Comparison of ENCODE assay signal across 18 cellular contexts in genomic region chr5:167934561-167934971, GRCh38.
DNase-seq lines count a peak whose midpoint lies in the region; ATAC-seq, FAIRE-seq and TF ChIP-seq lines count a peak whose summit lies in the region.
"Had no signal": no experiment of that assay in that cellular context is flagged by ENCODE, and none has a peak within 500 bp of the region (broad histone marks: within the 10 kb centered on the region; RNA-seq: fewer than 3 reads in every experiment).

No MANE protein-coding gene starts in this region.

- in situ Hi-C loops in GM23248 (cut with MboI), result no loop called here

- H3K27ac Mint-ChIP-seq in WTC11, result no peak overlapping the region
- H3K27ac Mint-ChIP-seq: neural progenitor cell had no signal

- 16 to 19% methylated on average over 15 of the region's 15 CpGs for WGBS in GM23248 (ENCODE audit: low coverage in 1 of 2, low lambda C conversion rate in 2 of 2, missing lambda C conversion rate in 2 of 2), 2 experiments
- whole genome bisulfite sequencing in heart right ventricle, 2 donors, result 27 to 44% methylated on average over 15 of the region's 15 CpGs

- peak; percentile 68 to 96 (median 94) for ATAC-seq in heart right ventricle
- ATAC-seq in sciatic nerve, result peak; percentile 43
- ATAC-seq in HG02870 (IDR thresholded peaks at IDR 0.05; ENCODE audit: unreplicated experiment), result no peak
- ATAC-seq in WTC11, result no peak
- ATAC-seq: gastrocnemius medialis, HepG2, left colon had no signal

- peak overlapping the region; percentile 73 for H3K4me2 ChIP-seq in GM23248 (ENCODE audit: unreplicated experiment)
- H3K4me2 ChIP-seq: BLaER1 treated with 17β-estradiol and CSF1 and Interleukin-3, amounts not matched to agents 10 nM and 100 nM; neural progenitor cell had no signal

- FAIRE-seq in bronchial epithelial cell (lab: Jason Lieb, UNC), result peak; percentile 95
- FAIRE-seq: HepG2 had no signal

- H3K4me1 ChIP-seq in GM23248 (ENCODE audit: insufficient read depth) (peaks cover 49% of the 10 kb centered on the region), heart right ventricle (peaks cover 0 to 15% (median 0%) of the 10 kb centered on the region in 9 donors), colonic mucosa (no peaks in the 10 kb centered on the region)
- H3K4me1 ChIP-seq: gastrocnemius medialis, neural progenitor cell, SJCRH30 had no signal

- H3K9me2 ChIP-seq in GM23248 (ENCODE audit: insufficient read depth), result no peaks in the 10 kb centered on the region

- H3F3A ChIP-seq in GM23248 (ENCODE audit: insufficient read depth), result peaks cover 52% of the 10 kb centered on the region

- peak overlapping the region; percentile 47 for H2AFZ ChIP-seq in GM23248
- H2AFZ ChIP-seq: neural progenitor cell had no signal

- CTCF ChIA-PET in WTC11 (lab: Charles Lee), result interaction anchor here (0.9 kb wide), 1 partner anchor 180 kb away, joined by 3 read pairs; no protein-coding TSS in a partner anchor

- no peak overlapping the region for H3K4me3 Mint-ChIP-seq in WTC11
- H3K4me3 Mint-ChIP-seq: neural progenitor cell had no signal

- H3K36me3 Mint-ChIP-seq in WTC11, result no peaks in the 10 kb centered on the region

- DNase-seq in GM23248 (peak; percentile 96), bronchial epithelial cell (ENCODE audit: low read depth) (peak; percentile 69), heart right ventricle (peak; percentile 80 to 81), sciatic nerve (ENCODE audit: low spot score) (no peak), WTC11 (ENCODE audit: low spot score) (no peak), colonic mucosa (no peak), AML-193 (lab: John Stamatoyannopoulos, UW) (no peak)
- DNase-seq: activated naive CD4-positive, alpha-beta T cell treated with Interleukin-2 at 50 U/mL for 16 hours; EL; gastrocnemius medialis; NCI-H1436; NCI-H82 had no signal

- H3K9me3 ChIP-seq in GM23248 (ENCODE audit: low read depth) (no peaks in the 10 kb centered on the region), heart right ventricle (no peaks in the 10 kb centered on the region), colonic mucosa (no peaks in the 10 kb centered on the region)
- H3K9me3 ChIP-seq: BLaER1 treated with 17β-estradiol and CSF1 and Interleukin-3, amounts not matched to agents 10 nM and 100 nM; gastrocnemius medialis; SJCRH30 had no signal

- POLR2A ChIA-PET in WTC11 (lab: Charles Lee), result no interaction called here

- H3K36me3 ChIP-seq in GM23248 (ENCODE audit: low read depth) (no peaks in the 10 kb centered on the region), bronchial epithelial cell (ENCODE audit: control insufficient read depth, insufficient read depth, low read length) (no peaks in the 10 kb centered on the region), heart right ventricle (no peaks in the 10 kb centered on the region), colonic mucosa (no peaks in the 10 kb centered on the region)
- H3K36me3 ChIP-seq: gastrocnemius medialis, neural progenitor cell, SJCRH30 had no signal

- H3K9ac ChIP-seq in GM23248 (peak overlapping the region; percentile 83), colonic mucosa (ENCODE audit: low read depth in 2 of 2, low read length in 2 of 2) (no peak overlapping the region)
- H3K9ac ChIP-seq: BLaER1 treated with 17β-estradiol and CSF1 and Interleukin-3, amounts not matched to agents 10 nM and 100 nM; neural progenitor cell had no signal

- H3K27me3 Mint-ChIP-seq in WTC11 (ENCODE audit: low read depth), result no peaks in the 10 kb centered on the region

- H3K27me3 ChIP-seq in GM23248 (replicated peaks; ENCODE audit: insufficient read depth) (no peaks in the 10 kb centered on the region), bronchial epithelial cell (ENCODE audit: control insufficient read depth, insufficient read depth, low read length) (no peaks in the 10 kb centered on the region), heart right ventricle (no peaks in the 10 kb centered on the region), colonic mucosa (no peaks in the 10 kb centered on the region)
- H3K27me3 ChIP-seq: BLaER1 treated with 17β-estradiol and CSF1 and Interleukin-3, amounts not matched to agents 10 nM and 100 nM; gastrocnemius medialis; neural progenitor cell; SJCRH30 had no signal

- TF ChIP-seq CTCF in bronchial epithelial cell (IDR thresholded peaks at IDR 0.05; ENCODE audit: insufficient read depth, low read length, severe bottlenecking) (no peak), heart right ventricle (IDR thresholded peaks at IDR 0.05) (no peak), WTC11 (IDR thresholded peaks at IDR 0.05) (no peak), colonic mucosa (IDR thresholded peaks at IDR 0.05) (no peak)

- H3K4me1 Mint-ChIP-seq in WTC11, result no peaks in the 10 kb centered on the region

- intact Hi-C loops in heart right ventricle (cut with DNase I) (loop anchor here in 3 of 10 donors (10.0 kb wide), 3 partner anchors 60 to 210 kb away; no protein-coding TSS in a partner anchor), sciatic nerve (cut with DNase I) (no loop called here), colonic mucosa (cut with DNase I) (no loop called here)

- H3K27ac ChIP-seq in GM23248 (peak overlapping the region; percentile 94), heart right ventricle (peak overlapping the region; percentile 51 to 92 (median 82)), colonic mucosa (no peak overlapping the region)
- H3K27ac ChIP-seq: BLaER1 treated with 17β-estradiol and CSF1 and Interleukin-3, amounts not matched to agents 10 nM and 100 nM; gastrocnemius medialis; neural progenitor cell; SJCRH30 had no signal

- H3K79me2 ChIP-seq in GM23248 (ENCODE audit: insufficient read depth), result peaks cover 65% of the 10 kb centered on the region

- no peaks in the 10 kb centered on the region for H3K9me3 Mint-ChIP-seq in WTC11
- H3K9me3 Mint-ChIP-seq: neural progenitor cell had no signal

- H3K4me3 ChIP-seq in GM23248, result peak overlapping the region; percentile 52
- no peak overlapping the region for H3K4me3 ChIP-seq in bronchial epithelial cell (ENCODE audit: low read depth, low read length)
- peak overlapping the region in 9 of 10 donors; percentile 36 to 61 (median 54) for H3K4me3 ChIP-seq in heart right ventricle
- H3K4me3 ChIP-seq in colonic mucosa, result no peak overlapping the region
- H3K4me3 ChIP-seq: BLaER1 treated with 17β-estradiol and CSF1 and Interleukin-3, amounts not matched to agents 10 nM and 100 nM; gastrocnemius medialis; neural progenitor cell; SJCRH30 had no signal

- no peaks in the 10 kb centered on the region for H4K20me1 ChIP-seq in GM23248 (ENCODE audit: insufficient read depth)
- H4K20me1 ChIP-seq: BLaER1 treated with 17β-estradiol and CSF1 and Interleukin-3, amounts not matched to agents 10 nM and 100 nM had no signal

TF ChIP-seq in WTC11, 78 proteins besides CTCF, POLR2A, EP300 and RAD21:
- no peak for TF ChIP-seq MYBL2 (CRISPR knock-in tag; IDR thresholded peaks at IDR 0.05)
- TF ChIP-seq SP1 (CRISPR knock-in tag; conservative IDR thresholded peaks at IDR 0.05), result no peak
- no peak for TF ChIP-seq SMAD4 (CRISPR knock-in tag; IDR thresholded peaks at IDR 0.05)
- no peak for TF ChIP-seq RELA (CRISPR knock-in tag; IDR thresholded peaks at IDR 0.05; ENCODE audit: borderline replicate concordance)
- no peak for TF ChIP-seq GABPB1 (CRISPR knock-in tag; IDR thresholded peaks at IDR 0.05)
- TF ChIP-seq IRF2 (CRISPR knock-in tag; IDR thresholded peaks at IDR 0.05; ENCODE audit: borderline replicate concordance, low read depth), result no peak
- TF ChIP-seq, protein P1, sequence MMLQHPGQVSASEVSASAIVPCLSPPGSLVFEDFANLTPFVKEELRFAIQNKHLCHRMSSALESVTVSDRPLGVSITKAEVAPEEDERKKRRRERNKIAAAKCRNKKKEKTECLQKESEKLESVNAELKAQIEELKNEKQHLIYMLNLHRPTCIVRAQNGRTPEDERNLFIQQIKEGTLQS (CRISPR knock-in tag; conservative IDR thresholded peaks at IDR 0.05), result no peak

Comparison
In these comparisons a context has a peak if more than half of its experiments do, and no peak if none do; other contexts are left out.
1. DNase-seq: peak in GM23248 (single experiment), bronchial epithelial cell (single experiment) and heart right ventricle (2 of 2); none in sciatic nerve (single experiment), WTC11 (single experiment), colonic mucosa (single experiment) and AML-193 (0 of 2).
2. H3K4me3 ChIP-seq: peak in GM23248 (single experiment) and heart right ventricle (9 of 10); none in bronchial epithelial cell (single experiment) and colonic mucosa (single experiment).
3. ATAC-seq: peak in heart right ventricle (8 of 8) and sciatic nerve (single experiment); none in HG02870 (single experiment) and WTC11 (single experiment).